ENCODE assay signal across 8 cellular contexts in genomic region chr1:201649776-201650607, GRCh38.
DNase-seq lines count a peak whose midpoint lies in the region; ATAC-seq, FAIRE-seq and TF ChIP-seq lines count a peak whose summit lies in the region.

No MANE protein-coding gene starts in this region.

- peak overlapping the region; percentile 65 for H3K27ac ChIP-seq in cingulate gyrus (ENCODE audit: low read depth, low read length)

- no peak overlapping the region for H3K27ac Mint-ChIP-seq in stimulated activated naive CD8-positive, alpha-beta T cell treated with anti-CD3 and anti-CD28 coated beads, Interleukin-15, Interleukin-2, amounts not matched to agents 100 ng/mL and 50 ng/mL, for 24 hours

- H3K36me3 Mint-ChIP-seq in stimulated activated naive CD8-positive, alpha-beta T cell treated with anti-CD3 and anti-CD28 coated beads, Interleukin-15, Interleukin-2, amounts not matched to agents 100 ng/mL and 50 ng/mL, for 24 hours (ENCODE audit: low read depth), result no peaks in the 10 kb centered on the region

- ATAC-seq in HG03159 (IDR thresholded peaks at IDR 0.05; ENCODE audit: unreplicated experiment) (no peak), GM21723 (IDR thresholded peaks at IDR 0.05; ENCODE audit: unreplicated experiment) (no peak)

- H3K4me3 Mint-ChIP-seq in stimulated activated naive CD8-positive, alpha-beta T cell treated with anti-CD3 and anti-CD28 coated beads, Interleukin-15, Interleukin-2, amounts not matched to agents 100 ng/mL and 50 ng/mL, for 24 hours, result peak overlapping the region; percentile 24

- H3K9me3 Mint-ChIP-seq in stimulated activated naive CD8-positive, alpha-beta T cell treated with anti-CD3 and anti-CD28 coated beads, Interleukin-15, Interleukin-2, amounts not matched to agents 100 ng/mL and 50 ng/mL, for 24 hours, result no peaks in the 10 kb centered on the region

- H3K27me3 Mint-ChIP-seq in stimulated activated naive CD8-positive, alpha-beta T cell treated with anti-CD3 and anti-CD28 coated beads, Interleukin-15, Interleukin-2, amounts not matched to agents 100 ng/mL and 50 ng/mL, for 24 hours, result peaks cover 38% of the 10 kb centered on the region

- no peak for TF ChIP-seq POLR2A in H54 (IDR thresholded peaks at IDR 0.05; ENCODE audit: low read depth, low read length)

- DNase-seq in GM03348 (ENCODE audit: low spot score) (peak; percentile 90), NCI-H345 treated with DMSO at 0.1 percent for 48 hours (lab: John Stamatoyannopoulos, UW; ENCODE audit: unreplicated experiment) (peak; percentile 59), kidney tubule cell (ENCODE audit: low spot score) (peak; percentile 47), H54 (ENCODE audit: insufficient read length, low spot score) (no peak)

- no peaks in the 10 kb centered on the region for H3K4me1 Mint-ChIP-seq in stimulated activated naive CD8-positive, alpha-beta T cell treated with anti-CD3 and anti-CD28 coated beads, Interleukin-15, Interleukin-2, amounts not matched to agents 100 ng/mL and 50 ng/mL, for 24 hours (ENCODE audit: low read depth)

- no peak for FAIRE-seq in H54 (lab: Jason Lieb, UNC)
